ENCODE assay signal across 1 cellular context in the genomic region with DNA sequence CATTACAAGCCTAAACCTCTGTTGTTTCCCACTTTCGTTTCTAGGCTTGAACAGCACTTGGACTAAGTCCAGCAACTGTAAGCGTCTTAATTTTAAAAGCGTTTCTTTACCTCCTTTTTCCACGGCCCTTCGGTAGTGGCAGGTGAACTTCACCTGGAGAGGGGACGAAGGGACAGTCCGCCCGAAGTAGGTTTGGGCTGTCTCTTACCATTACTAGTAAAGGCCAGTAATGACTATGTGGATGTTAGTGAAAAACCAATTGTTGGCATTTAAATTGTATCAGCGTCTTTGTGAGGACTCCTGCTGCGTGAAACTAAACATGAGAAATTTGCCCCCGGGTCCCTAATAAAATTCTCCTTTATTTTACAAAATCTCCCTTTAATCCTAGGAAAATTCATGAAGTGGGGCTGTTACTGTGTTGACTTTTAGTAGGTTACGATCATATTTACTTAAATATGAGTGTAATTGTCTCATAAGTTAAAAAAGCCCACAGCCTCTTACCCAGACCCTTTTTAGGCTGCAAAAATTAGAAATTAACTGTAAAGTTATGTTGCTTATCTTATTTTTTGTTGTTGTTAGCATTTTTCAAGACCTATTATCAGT.
TF ChIP-seq lines count a peak whose summit lies in the region.

No MANE protein-coding gene starts in this region.

TF ChIP-seq in endothelial cell of umbilical vein, 7 proteins besides CTCF, POLR2A, EP300 and RAD21 (continued from another document):
- TF ChIP-seq POLR2AphosphoS5 (IDR thresholded peaks at IDR 0.05; ENCODE audit: insufficient read depth, low read depth, low read length): no peak
- no peak for TF ChIP-seq JUN (IDR thresholded peaks at IDR 0.05; ENCODE audit: borderline replicate concordance, insufficient read depth, insufficient read length, low read depth)
- no peak for TF ChIP-seq EZH2 (IDR thresholded peaks at IDR 0.05; ENCODE audit: borderline replicate concordance, low read depth, low read length, severe bottlenecking)
- no peak for TF ChIP-seq FOS (IDR thresholded peaks at IDR 0.05; ENCODE audit: borderline replicate concordance, insufficient read depth, low read length)
- TF ChIP-seq MYC (IDR thresholded peaks at IDR 0.05; ENCODE audit: low read depth, low read length): no peak
